ENCODE assay signal across 2 cellular contexts in the genomic region with DNA sequence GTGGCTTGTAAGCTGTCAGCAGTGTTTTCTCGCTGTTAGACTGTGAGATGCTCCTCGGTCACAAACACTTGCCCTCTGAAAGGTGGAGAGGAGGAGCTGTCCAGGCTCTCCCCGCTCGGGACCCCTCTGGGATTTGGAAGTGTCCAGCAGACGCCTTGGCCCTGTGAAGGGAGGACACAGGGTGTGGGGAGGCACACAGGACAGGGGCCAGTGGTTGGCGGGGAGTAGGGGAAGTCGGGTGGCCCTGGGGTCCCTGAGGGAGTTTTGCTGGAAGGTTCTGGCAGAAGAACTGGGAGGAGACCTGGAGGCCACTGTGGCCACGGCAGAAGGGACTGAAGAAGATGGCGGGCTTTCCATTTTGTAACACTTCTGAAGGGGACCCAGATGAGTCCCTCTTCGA.
TF ChIP-seq lines count a peak whose summit lies in the region.

No MANE protein-coding gene starts in this region.

TF ChIP-seq in H1, 55 proteins besides CTCF, POLR2A, EP300 and RAD21 (continued from another document):
- no peak for TF ChIP-seq CBX8 (IDR thresholded peaks at IDR 0.05; ENCODE audit: borderline replicate concordance, low read depth, low read length)
- TF ChIP-seq NRF1 (IDR thresholded peaks at IDR 0.05; ENCODE audit: low read depth, low read length), result no peak
- TF ChIP-seq MAFK (IDR thresholded peaks at IDR 0.05; ENCODE audit: low read depth, low read length), result no peak
- no peak for TF ChIP-seq TAF1 (IDR thresholded peaks at IDR 0.05; ENCODE audit: low read depth, low read length)
- no peak for TF ChIP-seq HDAC2 (IDR thresholded peaks at IDR 0.05; ENCODE audit: borderline replicate concordance in 1 of 2, low read depth in 2 of 2, low read length in 2 of 2)
- TF ChIP-seq, protein P1, sequence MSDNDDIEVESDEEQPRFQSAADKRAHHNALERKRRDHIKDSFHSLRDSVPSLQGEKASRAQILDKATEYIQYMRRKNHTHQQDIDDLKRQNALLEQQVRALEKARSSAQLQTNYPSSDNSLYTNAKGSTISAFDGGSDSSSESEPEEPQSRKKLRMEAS (IDR thresholded peaks at IDR 0.05), result no peak
- TF ChIP-seq TBP (IDR thresholded peaks at IDR 0.05; ENCODE audit: low read depth, low read length), result no peak

TF ChIP-seq in SK-N-SH treated with all-trans-retinoic acid at 6 μM for 48 hours, 23 proteins besides CTCF, POLR2A, EP300 and RAD21 (continued from another document):
- TF ChIP-seq, protein P2, sequence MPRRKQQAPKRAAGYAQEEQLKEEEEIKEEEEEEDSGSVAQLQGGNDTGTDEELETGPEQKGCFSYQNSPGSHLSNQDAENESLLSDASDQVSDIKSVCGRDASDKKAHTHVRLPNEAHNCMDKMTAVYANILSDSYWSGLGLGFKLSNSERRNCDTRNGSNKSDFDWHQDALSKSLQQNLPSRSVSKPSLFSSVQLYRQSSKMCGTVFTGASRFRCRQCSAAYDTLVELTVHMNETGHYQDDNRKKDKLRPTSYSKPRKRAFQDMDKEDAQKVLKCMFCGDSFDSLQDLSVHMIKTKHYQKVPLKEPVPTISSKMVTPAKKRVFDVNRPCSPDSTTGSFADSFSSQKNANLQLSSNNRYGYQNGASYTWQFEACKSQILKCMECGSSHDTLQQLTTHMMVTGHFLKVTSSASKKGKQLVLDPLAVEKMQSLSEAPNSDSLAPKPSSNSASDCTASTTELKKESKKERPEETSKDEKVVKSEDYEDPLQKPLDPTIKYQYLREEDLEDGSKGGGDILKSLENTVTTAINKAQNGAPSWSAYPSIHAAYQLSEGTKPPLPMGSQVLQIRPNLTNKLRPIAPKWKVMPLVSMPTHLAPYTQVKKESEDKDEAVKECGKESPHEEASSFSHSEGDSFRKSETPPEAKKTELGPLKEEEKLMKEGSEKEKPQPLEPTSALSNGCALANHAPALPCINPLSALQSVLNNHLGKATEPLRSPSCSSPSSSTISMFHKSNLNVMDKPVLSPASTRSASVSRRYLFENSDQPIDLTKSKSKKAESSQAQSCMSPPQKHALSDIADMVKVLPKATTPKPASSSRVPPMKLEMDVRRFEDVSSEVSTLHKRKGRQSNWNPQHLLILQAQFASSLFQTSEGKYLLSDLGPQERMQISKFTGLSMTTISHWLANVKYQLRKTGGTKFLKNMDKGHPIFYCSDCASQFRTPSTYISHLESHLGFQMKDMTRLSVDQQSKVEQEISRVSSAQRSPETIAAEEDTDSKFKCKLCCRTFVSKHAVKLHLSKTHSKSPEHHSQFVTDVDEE (CRISPR knock-in tag; IDR thresholded peaks at IDR 0.05), result no peak
- TF ChIP-seq ZNF565 (CRISPR knock-in tag; conservative IDR thresholded peaks at IDR 0.05; ENCODE audit: low read depth), result no peak
- TF ChIP-seq, protein P3, sequence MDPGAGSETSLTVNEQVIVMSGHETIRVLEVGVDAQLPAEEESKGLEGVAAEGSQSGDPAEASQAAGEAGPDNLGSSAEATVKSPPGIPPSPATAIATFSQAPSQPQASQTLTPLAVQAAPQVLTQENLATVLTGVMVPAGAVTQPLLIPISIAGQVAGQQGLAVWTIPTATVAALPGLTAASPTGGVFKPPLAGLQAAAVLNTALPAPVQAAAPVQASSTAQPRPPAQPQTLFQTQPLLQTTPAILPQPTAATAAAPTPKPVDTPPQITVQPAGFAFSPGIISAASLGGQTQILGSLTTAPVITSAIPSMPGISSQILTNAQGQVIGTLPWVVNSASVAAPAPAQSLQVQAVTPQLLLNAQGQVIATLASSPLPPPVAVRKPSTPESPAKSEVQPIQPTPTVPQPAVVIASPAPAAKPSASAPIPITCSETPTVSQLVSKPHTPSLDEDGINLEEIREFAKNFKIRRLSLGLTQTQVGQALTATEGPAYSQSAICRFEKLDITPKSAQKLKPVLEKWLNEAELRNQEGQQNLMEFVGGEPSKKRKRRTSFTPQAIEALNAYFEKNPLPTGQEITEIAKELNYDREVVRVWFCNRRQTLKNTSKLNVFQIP (CRISPR knock-in tag; IDR thresholded peaks at IDR 0.05; ENCODE audit: borderline replicate concordance, low read depth), result no peak
- no peak for TF ChIP-seq ESRRG (CRISPR knock-in tag; IDR thresholded peaks at IDR 0.05)
- no peak for TF ChIP-seq BACH2 (CRISPR knock-in tag; IDR thresholded peaks at IDR 0.05; ENCODE audit: borderline replicate concordance)
- no peak for TF ChIP-seq ZNF70 (CRISPR knock-in tag; IDR thresholded peaks at IDR 0.05)
- TF ChIP-seq PPARA (CRISPR knock-in tag; IDR thresholded peaks at IDR 0.05; ENCODE audit: borderline replicate concordance), result no peak
- TF ChIP-seq RARB (CRISPR knock-in tag; IDR thresholded peaks at IDR 0.05), result no peak
- TF ChIP-seq TOX (CRISPR knock-in tag; IDR thresholded peaks at IDR 0.05; ENCODE audit: borderline replicate concordance), result no peak
- TF ChIP-seq, protein P4, sequence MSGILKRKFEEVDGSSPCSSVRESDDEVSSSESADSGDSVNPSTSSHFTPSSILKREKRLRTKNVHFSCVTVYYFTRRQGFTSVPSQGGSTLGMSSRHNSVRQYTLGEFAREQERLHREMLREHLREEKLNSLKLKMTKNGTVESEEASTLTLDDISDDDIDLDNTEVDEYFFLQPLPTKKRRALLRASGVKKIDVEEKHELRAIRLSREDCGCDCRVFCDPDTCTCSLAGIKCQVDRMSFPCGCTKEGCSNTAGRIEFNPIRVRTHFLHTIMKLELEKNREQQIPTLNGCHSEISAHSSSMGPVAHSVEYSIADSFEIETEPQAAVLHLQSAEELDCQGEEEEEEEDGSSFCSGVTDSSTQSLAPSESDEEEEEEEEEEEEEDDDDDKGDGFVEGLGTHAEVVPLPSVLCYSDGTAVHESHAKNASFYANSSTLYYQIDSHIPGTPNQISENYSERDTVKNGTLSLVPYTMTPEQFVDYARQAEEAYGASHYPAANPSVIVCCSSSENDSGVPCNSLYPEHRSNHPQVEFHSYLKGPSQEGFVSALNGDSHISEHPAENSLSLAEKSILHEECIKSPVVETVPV (CRISPR knock-in tag; IDR thresholded peaks at IDR 0.05), result no peak
TF ChIP-seq in SK-N-SH treated with all-trans-retinoic acid at 6 μM for 48 hours: peak in this region for 0.
